ENCODE assay signal across 1 cellular context in genomic region chr17:73369817-73370490, GRCh38.
TF ChIP-seq lines count a peak whose summit lies in the region.
"Not testable (repeated sequence)": the region's sequence is repeated elsewhere in the genome, so short reads cannot be mapped to it uniquely, and the experiment has no call there.

No MANE protein-coding gene starts in this region.

TF ChIP-seq in HepG2, 621 proteins besides CTCF, POLR2A, EP300 and RAD21 (continued from another document and continues in another):
- TF ChIP-seq ZBTB37 (CRISPR knock-in tag; IDR thresholded peaks at IDR 0.05) (0 out of 2 replicates have a peak, but pooled peaks have one; percentile 11), MXI1 (IDR thresholded peaks at IDR 0.05; ENCODE audit: borderline replicate concordance, low read depth, low read length) (peak; percentile 61; the same call in 1 of the 3 replicates), RCOR2 (CRISPR knock-in tag; IDR thresholded peaks at IDR 0.05) (peak; percentile 49; the same call in 1 of the 2 replicates), ELF3 (CRISPR knock-in tag; IDR thresholded peaks at IDR 0.05) (0 out of 2 replicates have a peak, but pooled peaks have one; percentile 38), YY1 (IDR thresholded peaks at IDR 0.05; ENCODE audit: insufficient read depth, insufficient replicate concordance, low read depth, low read length) (peak; percentile 36), POGZ (CRISPR knock-in tag; IDR thresholded peaks at IDR 0.05) (0 out of 2 replicates have a peak, but pooled peaks have one; percentile 15), ARID5B (CRISPR knock-in tag; IDR thresholded peaks at IDR 0.05) (peak; percentile 43; the same call in 1 of the 2 replicates), SAFB2 (CRISPR knock-in tag; IDR thresholded peaks at IDR 0.05; ENCODE audit: borderline replicate concordance, low read depth) (0 out of 2 replicates have a peak, but pooled peaks have one; percentile 28), STAG1 (CRISPR knock-in tag; IDR thresholded peaks at IDR 0.05) (peak; percentile 98), FOSL2 (CRISPR knock-in tag; IDR thresholded peaks at IDR 0.05) (0 out of 2 replicates have a peak, but pooled peaks have one; percentile 12), SOX6 (CRISPR knock-in tag; IDR thresholded peaks at IDR 0.05) (peak; percentile 48), HOXA3 (CRISPR knock-in tag; IDR thresholded peaks at IDR 0.05) (peak; percentile 34; the same call in 1 of the 2 replicates), RXRB (CRISPR knock-in tag; IDR thresholded peaks at IDR 0.05; ENCODE audit: borderline replicate concordance) (peak; percentile 50; the same call in 1 of the 2 replicates), ZBED4 (CRISPR knock-in tag; IDR thresholded peaks at IDR 0.05; ENCODE audit: borderline replicate concordance) (peak; percentile 73; the same call in 1 of the 2 replicates), ZNF776 (CRISPR knock-in tag; IDR thresholded peaks at IDR 0.05) (0 out of 2 replicates have a peak, but pooled peaks have one; percentile 20), ZNF710 (CRISPR knock-in tag; IDR thresholded peaks at IDR 0.05; ENCODE audit: borderline replicate concordance) (0 out of 2 replicates have a peak, but pooled peaks have one; percentile 33), MYC (CRISPR knock-in tag; IDR thresholded peaks at IDR 0.05; ENCODE audit: borderline replicate concordance) (peak; percentile 30; the same call in 1 of the 2 replicates), ZMAT3 (CRISPR knock-in tag; conservative IDR thresholded peaks at IDR 0.05) (peak; percentile 92; the same call in 1 of the 2 replicates), ZNF607 (CRISPR knock-in tag; IDR thresholded peaks at IDR 0.05; ENCODE audit: borderline replicate concordance) (0 out of 2 replicates have a peak, but pooled peaks have one; percentile 39), DMAP1 (CRISPR knock-in tag; IDR thresholded peaks at IDR 0.05) (0 out of 2 replicates have a peak, but pooled peaks have one; percentile 14), HMGXB4 (CRISPR knock-in tag; IDR thresholded peaks at IDR 0.05; ENCODE audit: borderline replicate concordance in 1 of 2, low read depth in 1 of 2) (peak; percentile 37 to 65; a peak in 2 of 4 replicates), PHF21A (CRISPR knock-in tag; IDR thresholded peaks at IDR 0.05) (peak; percentile 18; the same call in 1 of the 2 replicates), ZFP91 (CRISPR knock-in tag; IDR thresholded peaks at IDR 0.05; ENCODE audit: borderline replicate concordance) (peak; percentile 48; the same call in 1 of the 2 replicates), FOXC1 (CRISPR knock-in tag; IDR thresholded peaks at IDR 0.05; ENCODE audit: borderline replicate concordance) (peak; percentile 54; the same call in 1 of the 2 replicates), THAP7 (CRISPR knock-in tag; IDR thresholded peaks at IDR 0.05) (peak; percentile 81; the same call in 1 of the 2 replicates), ZNF33B (CRISPR knock-in tag; IDR thresholded peaks at IDR 0.05) (0 out of 2 replicates have a peak, but pooled peaks have one; percentile 31), KLF16 (CRISPR knock-in tag; IDR thresholded peaks at IDR 0.05) (peak in 1 of 2 experiments; percentile 29; a peak in 1 of 4 replicates), KDM2A (CRISPR knock-in tag; IDR thresholded peaks at IDR 0.05; ENCODE audit: borderline replicate concordance, low read depth) (peak; percentile 68; the same call in 1 of the 2 replicates), ZNF547 (CRISPR knock-in tag; IDR thresholded peaks at IDR 0.05) (0 out of 2 replicates have a peak, but pooled peaks have one; percentile 65), ARID4A (CRISPR knock-in tag; IDR thresholded peaks at IDR 0.05; ENCODE audit: borderline replicate concordance) (peak; percentile 22; the same call in 1 of the 2 replicates), ZNF598 (CRISPR knock-in tag; IDR thresholded peaks at IDR 0.05; ENCODE audit: borderline replicate concordance) (0 out of 2 replicates have a peak, but pooled peaks have one; percentile 49)
- not testable (repeated sequence) for TF ChIP-seq SOX6 (IDR thresholded peaks at IDR 0.05)
